In the genomic region with DNA sequence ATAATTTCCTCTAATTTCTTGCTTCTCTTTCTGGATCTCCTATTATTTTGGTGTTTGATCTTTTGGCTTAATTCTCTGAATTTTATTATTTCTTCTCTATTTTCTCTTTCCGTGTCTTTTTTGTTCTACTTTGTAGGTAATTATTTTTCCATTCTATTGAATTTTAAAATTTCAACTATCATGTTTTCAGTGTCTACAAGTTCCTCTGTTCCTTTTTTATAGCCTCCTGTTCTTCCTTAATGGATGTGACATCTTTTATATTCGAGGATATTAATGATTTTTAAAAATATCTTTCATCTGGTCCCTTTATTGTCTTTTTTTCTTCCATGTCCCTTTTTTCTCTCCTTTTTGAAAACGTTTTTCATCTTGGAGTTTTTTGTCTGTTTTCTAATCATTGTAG, we compare ENCODE assay signal across 1 cellular context.
TF ChIP-seq lines count a peak whose summit lies in the region.

No MANE protein-coding gene starts in this region.

TF ChIP-seq in SK-N-SH treated with all-trans-retinoic acid at 6 μM for 48 hours, 23 proteins besides CTCF, POLR2A, EP300 and RAD21 (continued from another document):
- TF ChIP-seq, protein P1, sequence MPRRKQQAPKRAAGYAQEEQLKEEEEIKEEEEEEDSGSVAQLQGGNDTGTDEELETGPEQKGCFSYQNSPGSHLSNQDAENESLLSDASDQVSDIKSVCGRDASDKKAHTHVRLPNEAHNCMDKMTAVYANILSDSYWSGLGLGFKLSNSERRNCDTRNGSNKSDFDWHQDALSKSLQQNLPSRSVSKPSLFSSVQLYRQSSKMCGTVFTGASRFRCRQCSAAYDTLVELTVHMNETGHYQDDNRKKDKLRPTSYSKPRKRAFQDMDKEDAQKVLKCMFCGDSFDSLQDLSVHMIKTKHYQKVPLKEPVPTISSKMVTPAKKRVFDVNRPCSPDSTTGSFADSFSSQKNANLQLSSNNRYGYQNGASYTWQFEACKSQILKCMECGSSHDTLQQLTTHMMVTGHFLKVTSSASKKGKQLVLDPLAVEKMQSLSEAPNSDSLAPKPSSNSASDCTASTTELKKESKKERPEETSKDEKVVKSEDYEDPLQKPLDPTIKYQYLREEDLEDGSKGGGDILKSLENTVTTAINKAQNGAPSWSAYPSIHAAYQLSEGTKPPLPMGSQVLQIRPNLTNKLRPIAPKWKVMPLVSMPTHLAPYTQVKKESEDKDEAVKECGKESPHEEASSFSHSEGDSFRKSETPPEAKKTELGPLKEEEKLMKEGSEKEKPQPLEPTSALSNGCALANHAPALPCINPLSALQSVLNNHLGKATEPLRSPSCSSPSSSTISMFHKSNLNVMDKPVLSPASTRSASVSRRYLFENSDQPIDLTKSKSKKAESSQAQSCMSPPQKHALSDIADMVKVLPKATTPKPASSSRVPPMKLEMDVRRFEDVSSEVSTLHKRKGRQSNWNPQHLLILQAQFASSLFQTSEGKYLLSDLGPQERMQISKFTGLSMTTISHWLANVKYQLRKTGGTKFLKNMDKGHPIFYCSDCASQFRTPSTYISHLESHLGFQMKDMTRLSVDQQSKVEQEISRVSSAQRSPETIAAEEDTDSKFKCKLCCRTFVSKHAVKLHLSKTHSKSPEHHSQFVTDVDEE (CRISPR knock-in tag; IDR thresholded peaks at IDR 0.05), result no peak
